14 cellular contexts compared by ENCODE assay signal in the genomic region with DNA sequence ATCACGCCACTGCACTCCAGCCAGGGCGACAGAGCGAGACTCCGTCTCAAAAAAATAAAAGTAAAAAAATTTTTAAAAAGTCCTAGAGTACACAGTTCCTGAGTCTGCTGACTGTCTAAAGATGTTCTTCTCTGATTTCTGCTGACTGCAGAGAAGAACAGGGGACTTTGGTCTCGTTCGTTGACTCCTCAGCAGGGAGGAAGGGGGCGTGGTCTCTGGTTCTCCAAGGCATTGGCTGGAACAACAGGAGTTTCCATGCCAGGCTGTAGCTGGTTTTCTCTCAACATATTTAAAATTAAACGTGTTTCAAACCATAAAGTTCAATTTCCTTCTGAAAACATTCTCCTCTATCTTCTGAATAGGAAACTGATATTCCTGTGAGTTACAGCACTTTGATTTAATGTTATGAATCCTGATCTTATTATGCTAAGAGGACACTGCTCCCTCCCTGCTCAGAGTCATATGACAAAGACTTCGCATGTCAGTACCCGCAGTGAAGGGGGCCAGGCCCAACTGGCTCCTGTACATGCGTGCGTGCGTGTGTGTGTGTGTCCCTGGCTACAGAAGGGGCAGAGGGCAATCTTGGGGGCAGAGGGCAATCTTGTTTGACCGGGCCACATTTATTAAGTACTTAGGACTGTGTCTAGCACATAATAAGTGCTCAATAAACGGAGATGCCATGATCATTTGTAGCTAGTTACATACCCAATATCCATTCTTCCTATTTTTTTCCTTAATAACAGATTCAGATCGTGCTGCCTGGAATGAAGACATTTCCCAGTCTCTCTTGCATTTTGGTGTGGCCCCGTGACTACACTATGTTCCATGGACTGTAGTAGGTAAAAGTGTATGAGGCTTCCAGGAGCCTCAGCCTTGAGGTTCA. TPM values are rescaled to one million over a fixed set of nuclear protein-coding genes. Genes with fewer than 3 reads are reported as not detected.
DNase-seq lines count a peak whose midpoint lies in the region; ATAC-seq and TF ChIP-seq lines count a peak whose summit lies in the region.
"Had no signal": no experiment of that assay in that cellular context is flagged by ENCODE, and none has a peak within 500 bp of the region (broad histone marks: within the 10 kb centered on the region; RNA-seq: fewer than 3 reads in every experiment).

No MANE protein-coding gene starts in this region.

- no peaks in the 10 kb centered on the region for H3K36me3 ChIP-seq in left lung
- no peaks in the 10 kb centered on the region for H3K36me3 ChIP-seq in vagina
- no peaks in the 10 kb centered on the region for H3K36me3 ChIP-seq in neuronal stem cell (replicated peaks in 1 of 2; ENCODE audit: control insufficient read depth in 2 of 2, insufficient read depth in 2 of 2, low read length in 2 of 2)
- H3K36me3 ChIP-seq: neutrophil had no signal

- H3K4me3 Mint-ChIP-seq in WTC11, result no peak overlapping the region
- H3K4me3 Mint-ChIP-seq: T-cell had no signal

- no peak overlapping the region for H2BK5ac ChIP-seq in neuronal stem cell (ENCODE audit: low read length)

- no peak overlapping the region for H2AK5ac ChIP-seq in neuronal stem cell (ENCODE audit: low read depth, low read length)

- H3K18ac ChIP-seq in neuronal stem cell (ENCODE audit: low read length), result no peak overlapping the region

- H3K36me3 Mint-ChIP-seq in WTC11, result no peaks in the 10 kb centered on the region
- H3K36me3 Mint-ChIP-seq: T-cell had no signal

- no peak for TF ChIP-seq POLR2A in vagina (IDR thresholded peaks at IDR 0.05)

- H3K27me3 ChIP-seq in left lung (no peaks in the 10 kb centered on the region), vagina (no peaks in the 10 kb centered on the region), neuronal stem cell (ENCODE audit: control insufficient read depth in 3 of 3, insufficient read depth in 3 of 3, low read depth in 1 of 3, low read length in 3 of 3) (no peaks in the 10 kb centered on the region)
- H3K27me3 ChIP-seq: neutrophil had no signal

- intact Hi-C loops in Right ventricle myocardium superior (cut with DNase I), result no loop called here
- intact Hi-C loops in Right ventricle myocardium inferior (cut with DNase I), result no loop called here
- intact Hi-C loops in left lung (cut with DNase I), result no loop called here
- intact Hi-C loops in vagina (cut with DNase I), result no loop called here

- H2BK15ac ChIP-seq in neuronal stem cell (ENCODE audit: low read length), result no peak overlapping the region

- CTCF ChIA-PET in WTC11 (lab: Charles Lee), result interaction anchor here (0.6 to 2.2 kb wide), 3 partner anchors 10 to 29 kb away, joined by 4 to 11 read pairs (median 4); no protein-coding TSS in a partner anchor

- no peak overlapping the region for H4K8ac ChIP-seq in neuronal stem cell (ENCODE audit: low read depth, low read length)

- H3K4me1 Mint-ChIP-seq in WTC11, result peaks cover 10% of the 10 kb centered on the region

- H3K4ac ChIP-seq in neuronal stem cell (ENCODE audit: low read length), result no peak overlapping the region

- H3K27ac Mint-ChIP-seq in WTC11, result no peak overlapping the region
- H3K27ac Mint-ChIP-seq: T-cell had no signal

- no peaks in the 10 kb centered on the region for H3K79me1 ChIP-seq in neuronal stem cell (ENCODE audit: low read depth, low read length)

- no peak for TF ChIP-seq CTCF in WTC11 (IDR thresholded peaks at IDR 0.05)
- TF ChIP-seq CTCF in left lung (IDR thresholded peaks at IDR 0.05), result no peak
- no peak for TF ChIP-seq CTCF in vagina (IDR thresholded peaks at IDR 0.05)

- H3K23ac ChIP-seq in neuronal stem cell (ENCODE audit: low read depth, low read length, poor library complexity), result no peak overlapping the region

- H3K27ac ChIP-seq in left lung (no peak overlapping the region), vagina (peak overlapping the region; percentile 31), neuronal stem cell (replicated peaks; ENCODE audit: low read length) (no peak overlapping the region)
- H3K27ac ChIP-seq: KMS-11, neutrophil had no signal

- H2AFZ ChIP-seq in neuronal stem cell (ENCODE audit: low read length), result no peak overlapping the region

- H3K14ac ChIP-seq in neuronal stem cell (ENCODE audit: low read length), result no peak overlapping the region

- peak; percentile 62 for DNase-seq in Right ventricle myocardium superior
- no peak for DNase-seq in Right ventricle myocardium inferior (ENCODE audit: missing footprints)
- peak; percentile 58 for DNase-seq in WTC11 (ENCODE audit: low spot score)
- peak in 1 of 2 donors; percentile 47 for DNase-seq in left lung
- no peak for DNase-seq in vagina (ENCODE audit: extremely low spot score in 2 of 2)
- no peak for DNase-seq in NCI-H345 treated with DMSO at 0.1 percent for 48 hours (lab: John Stamatoyannopoulos, UW; ENCODE audit: unreplicated experiment)
- DNase-seq in SKM-1 (lab: John Stamatoyannopoulos, UW; ENCODE audit: unreplicated experiment), result no peak
- DNase-seq in neuronal stem cell (ENCODE audit: low spot score), result no peak
- DNase-seq: GOT3, NCI-H345, T-cell had no signal

- no peaks in the 10 kb centered on the region for H3K4me1 ChIP-seq in left lung
- H3K4me1 ChIP-seq in vagina, result peaks cover 12% of the 10 kb centered on the region
- H3K4me1 ChIP-seq in neuronal stem cell (ENCODE audit: control insufficient read depth in 2 of 2, insufficient read depth in 1 of 2, low read depth in 1 of 2, low read length in 2 of 2), result no peaks in the 10 kb centered on the region

- POLR2A ChIA-PET in WTC11 (lab: Charles Lee), result no interaction called here

- ATAC-seq in Right ventricle myocardium superior (ENCODE audit: poor library complexity) (peak; percentile 62), Right ventricle myocardium inferior (no peak), WTC11 (peak; percentile 43; the same call in 1 of the 2 replicates), left lung (peak; percentile 38)
- ATAC-seq: T-cell had no signal

- H3K27me3 Mint-ChIP-seq in WTC11 (ENCODE audit: low read depth), result no peaks in the 10 kb centered on the region
- H3K27me3 Mint-ChIP-seq: T-cell had no signal

- WGBS in neuronal stem cell (ENCODE audit: extremely low coverage in 2 of 2, insufficient read length in 2 of 2, insufficient replicate concordance in 1 of 2), 2 donors, result no CpG with 5 or more reads among the region's 17 CpGs

- H2BK12ac ChIP-seq in neuronal stem cell (ENCODE audit: low read length), result no peak overlapping the region

- H3K9me3 Mint-ChIP-seq in WTC11, result no peaks in the 10 kb centered on the region
- H3K9me3 Mint-ChIP-seq: T-cell had no signal

- H3K4me3 ChIP-seq in left lung (no peak overlapping the region), vagina (no peak overlapping the region), neuronal stem cell (ENCODE audit: low read length in 2 of 2) (no peak overlapping the region)

- no peak overlapping the region for H4K91ac ChIP-seq in neuronal stem cell (ENCODE audit: low read depth, low read length, poor library complexity)

- no peak overlapping the region for H2BK120ac ChIP-seq in neuronal stem cell (ENCODE audit: low read depth, low read length)

- H3K4me2 ChIP-seq in neuronal stem cell (ENCODE audit: insufficient read depth, low read length, poor library complexity, severe bottlenecking), result no peak overlapping the region
- H3K4me2 ChIP-seq: KMS-11 had no signal

- no peak overlapping the region for H3K9ac ChIP-seq in neuronal stem cell (ENCODE audit: low read depth, low read length, poor library complexity)
- H3K9ac ChIP-seq: KMS-11 had no signal

- H3K9me3 ChIP-seq in left lung (no peaks in the 10 kb centered on the region), vagina (no peaks in the 10 kb centered on the region), neuronal stem cell (replicated peaks in 1 of 2; ENCODE audit: control insufficient read depth in 2 of 2, insufficient read depth in 1 of 2, low read depth in 1 of 2, low read length in 2 of 2) (no peaks in the 10 kb centered on the region)
- H3K9me3 ChIP-seq: neutrophil had no signal

TF ChIP-seq in WTC11, 78 proteins besides CTCF, POLR2A, EP300 and RAD21:
- TF ChIP-seq NR1H2 (CRISPR knock-in tag; IDR thresholded peaks at IDR 0.05) (no peak), EMX1 (CRISPR knock-in tag; IDR thresholded peaks at IDR 0.05) (no peak)
- TF ChIP-seq, protein P1, sequence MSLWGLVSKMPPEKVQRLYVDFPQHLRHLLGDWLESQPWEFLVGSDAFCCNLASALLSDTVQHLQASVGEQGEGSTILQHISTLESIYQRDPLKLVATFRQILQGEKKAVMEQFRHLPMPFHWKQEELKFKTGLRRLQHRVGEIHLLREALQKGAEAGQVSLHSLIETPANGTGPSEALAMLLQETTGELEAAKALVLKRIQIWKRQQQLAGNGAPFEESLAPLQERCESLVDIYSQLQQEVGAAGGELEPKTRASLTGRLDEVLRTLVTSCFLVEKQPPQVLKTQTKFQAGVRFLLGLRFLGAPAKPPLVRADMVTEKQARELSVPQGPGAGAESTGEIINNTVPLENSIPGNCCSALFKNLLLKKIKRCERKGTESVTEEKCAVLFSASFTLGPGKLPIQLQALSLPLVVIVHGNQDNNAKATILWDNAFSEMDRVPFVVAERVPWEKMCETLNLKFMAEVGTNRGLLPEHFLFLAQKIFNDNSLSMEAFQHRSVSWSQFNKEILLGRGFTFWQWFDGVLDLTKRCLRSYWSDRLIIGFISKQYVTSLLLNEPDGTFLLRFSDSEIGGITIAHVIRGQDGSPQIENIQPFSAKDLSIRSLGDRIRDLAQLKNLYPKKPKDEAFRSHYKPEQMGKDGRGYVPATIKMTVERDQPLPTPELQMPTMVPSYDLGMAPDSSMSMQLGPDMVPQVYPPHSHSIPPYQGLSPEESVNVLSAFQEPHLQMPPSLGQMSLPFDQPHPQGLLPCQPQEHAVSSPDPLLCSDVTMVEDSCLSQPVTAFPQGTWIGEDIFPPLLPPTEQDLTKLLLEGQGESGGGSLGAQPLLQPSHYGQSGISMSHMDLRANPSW (CRISPR knock-in tag; conservative IDR thresholded peaks at IDR 0.05; ENCODE audit: low read depth), result no peak

RNA-seq across cellular contexts. Expression of a gene that starts 16.5 kb away (rescaled TPM):
- total RNA-seq in Right ventricle myocardium superior, result not detected
- not detected for total RNA-seq in Right ventricle myocardium inferior
- not detected in 3 replicates for total RNA-seq in WTC11 (2021)
- total RNA-seq in left lung, result under 1 TPM in 1 of 2 donors, not detected in 1; 0.10 TPM
- total RNA-seq in vagina, result not detected
- polyA plus RNA-seq in neuronal stem cell (2013, experiment 1 of 2), result not detected
- not detected for polyA plus RNA-seq in neuronal stem cell (2013, experiment 2 of 2)
- total RNA-seq: endothelial cell of umbilical vein, T-cell had no signal
- polyA plus RNA-seq: endothelial cell of umbilical vein had no signal

RNA-seq across cellular contexts. Expression of a gene that starts 54.4 kb away (rescaled TPM):
- total RNA-seq in Right ventricle myocardium superior (7.2 TPM), Right ventricle myocardium inferior (8.2 TPM), WTC11 (2021) (19.1 to 20.7 TPM (median 19.2 TPM) in 3 replicates), left lung (10 to 100 TPM; 11.9 to 15.7 TPM), vagina (7.4 TPM)
- 15.4 TPM for polyA plus RNA-seq in neuronal stem cell (2013, experiment 1 of 2)
- 16.6 TPM for polyA plus RNA-seq in neuronal stem cell (2013, experiment 2 of 2)

RNA-seq across cellular contexts. Expression of a gene that starts 57.7 kb away (rescaled TPM):
- total RNA-seq in Right ventricle myocardium superior (28.3 TPM), Right ventricle myocardium inferior (30.4 TPM), WTC11 (2021) (32.5 to 35.5 TPM (median 33.8 TPM) in 3 replicates), left lung (10 to 100 TPM; 44.5 to 46.5 TPM), vagina (48.9 TPM)
- polyA plus RNA-seq in neuronal stem cell (2013, experiment 1 of 2), result 50.8 TPM
- 50.8 TPM for polyA plus RNA-seq in neuronal stem cell (2013, experiment 2 of 2)

Comparison
In these comparisons a context has a peak if more than half of its experiments do, and no peak if none do; other contexts are left out.
1. DNase-seq: peak in Right ventricle myocardium superior (single experiment) and WTC11 (single experiment); none in Right ventricle myocardium inferior (single experiment), vagina (0 of 2), NCI-H345 treated with DMSO at 0.1 percent for 48 hours (single experiment), SKM-1 (single experiment) and neuronal stem cell (single experiment).